ENCODE assay signal across 22 cellular contexts in genomic region chr19:31146546-31147183, GRCh38.
"Had no signal": no experiment of that assay in that cellular context is flagged by ENCODE, and none has a peak within 500 bp of the region (broad histone marks: within the 10 kb centered on the region; RNA-seq: fewer than 3 reads in every experiment).

No MANE protein-coding gene starts in this region.

- H3K36me3 ChIP-seq: ovary, thyroid gland had no signal

- H3K9me3 ChIP-seq: mucosa of descending colon, ovary, psoas muscle, thyroid gland had no signal

- H3K27me3 ChIP-seq: ovary, thyroid gland had no signal

- H3K4me1 ChIP-seq: psoas muscle had no signal

- H3K4me3 ChIP-seq: mucosa of descending colon, ovary, psoas muscle, thyroid gland had no signal

- H3K27ac ChIP-seq: ovary, psoas muscle, thyroid gland had no signal

- ATAC-seq: activated CD8-positive, alpha-beta T cell treated with anti-CD3 and anti-CD28 coated beads for 36 hours; mucosa of descending colon; psoas muscle; right cardiac atrium; T-cell had no signal

- FAIRE-seq: endothelial cell of umbilical vein had no signal

- DNase-seq: activated CD4-positive, alpha-beta T cell treated with anti-CD3 and anti-CD28 coated beads, Interleukin-2, amount 10 ng/mL, durations not matched to agents 24 days and 14 days; activated CD4-positive, CD25-positive, alpha-beta regulatory T cell; activated CD8-positive, alpha-beta T cell treated with anti-CD3 and anti-CD28 coated beads for 36 hours; activated naive CD4-positive, alpha-beta T cell treated with anti-CD3 and anti-CD28 coated beads for 36 hours; activated T-cell treated with anti-CD3 and anti-CD28 coated beads, Interleukin-2, amount 50 U/mL, for 1 hour; anterior cingulate cortex; cerebellar nuclear complex; cortex of kidney; effector CD8-positive, alpha-beta T cell; foreskin melanocyte; kidney glomerular epithelial cell; mesenchymal stem cell; mucosa of descending colon; naive B cell; ovary; psoas muscle; stimulated activated CD4-positive, alpha-beta T cell treated with anti-CD3 and anti-CD28 coated beads, Interleukin-2, amount 100 ng/mL, for 24 hours; stimulated activated naive CD4-positive, alpha-beta T cell treated with Interleukin-2 at 50 U/mL for 16 hours; T-cell; thyroid gland had no signal
